7 cellular contexts compared by ENCODE assay signal in genomic region chr1:39104158-39105060, GRCh38.
DNase-seq lines count a peak whose midpoint lies in the region; ATAC-seq, FAIRE-seq and TF ChIP-seq lines count a peak whose summit lies in the region.

No MANE protein-coding gene starts in this region.

- dilution Hi-C loops in endothelial cell of umbilical vein (cut with MboI; ENCODE audit: extremely low pct_ligation_motif_present, low sequenced_read_pairs): no loop called here

- TF ChIP-seq POLR2A in GM12892 (IDR thresholded peaks at IDR 0.05; ENCODE audit: low read depth, low read length) (no peak), endothelial cell of umbilical vein (IDR thresholded peaks at IDR 0.05; ENCODE audit: low read depth, low read length) (no peak)

- no peaks in the 10 kb centered on the region for H3K9me2 ChIP-seq in OCI-LY7 (ENCODE audit: insufficient read depth, low read length)

- BruUV-seq in OCI-LY7 (replicated peaks; lab: Mats Ljungman, UMichigan) (no TSS peak), endothelial cell of umbilical vein (replicated peaks; lab: Mats Ljungman, UMichigan) (no TSS peak)

- no peaks in the 10 kb centered on the region for H3K36me3 ChIP-seq in OCI-LY7 (ENCODE audit: insufficient read depth, low read length)
- H3K36me3 ChIP-seq in endothelial cell of umbilical vein (ENCODE audit: control insufficient read depth in 2 of 2, extremely low read depth in 1 of 2, insufficient read depth in 2 of 2, low read length in 2 of 2): no peaks in the 10 kb centered on the region
- no peaks in the 10 kb centered on the region for H3K36me3 ChIP-seq in muscle layer of colon (ENCODE audit: insufficient read depth, low read length)

- no peak overlapping the region for H3K4me3 Mint-ChIP-seq in stimulated activated effector memory CD8-positive, alpha-beta T cell treated with anti-CD3 and anti-CD28 coated beads, Interleukin-12 subunit alpha, Interleukin-12 subunit beta, amount 100 ng/mL, for 72 hours

- CTCF ChIA-PET in OCI-LY7 (lab: Charles Lee; ENCODE audit: unreplicated experiment) (interaction anchor here (0.6 kb wide), 1 partner anchor 84 kb away, joined by 4 read pairs; no protein-coding TSS in a partner anchor), endothelial cell of umbilical vein (lab: Charles Lee) (interaction anchor here (0.8 to 5.6 kb wide), 8 partner anchors 23 to 154 kb away, joined by 3 to 73 read pairs (median 5); no protein-coding TSS in a partner anchor)

- H3K4me1 ChIP-seq in OCI-LY7 (ENCODE audit: insufficient read depth, low read length, poor library complexity, severe bottlenecking) (peaks cover 33% of the 10 kb centered on the region), endothelial cell of umbilical vein (ENCODE audit: control insufficient read depth, extremely low read depth, insufficient read depth, low read length) (peaks cover 46% of the 10 kb centered on the region), muscle layer of colon (ENCODE audit: insufficient read depth, low read length) (peaks cover 42% of the 10 kb centered on the region)

- H3K9me3 Mint-ChIP-seq in stimulated activated effector memory CD8-positive, alpha-beta T cell treated with anti-CD3 and anti-CD28 coated beads, Interleukin-12 subunit alpha, Interleukin-12 subunit beta, amount 100 ng/mL, for 72 hours: no peaks in the 10 kb centered on the region

- DNase-seq in GM12892 (ENCODE audit: insufficient read length) (no peak), OCI-LY7 (ENCODE audit: low spot score) (no peak), endothelial cell of umbilical vein (ENCODE audit: low read depth, low spot score) (peak; percentile 61), iPS-NIHi11 (ENCODE audit: low spot score) (no peak)
- DNase-seq in stimulated activated effector memory CD8-positive, alpha-beta T cell treated with anti-CD3 and anti-CD28 coated beads, Interleukin-12 subunit alpha, Interleukin-12 subunit beta, amount 100 ng/mL, for 72 hours (ENCODE audit: low spot score in 2 of 2): no peak

- H2AFZ ChIP-seq in OCI-LY7 (ENCODE audit: low read length) (no peak overlapping the region), endothelial cell of umbilical vein (ENCODE audit: low read depth, low read length) (no peak overlapping the region)

- H3K4me1 Mint-ChIP-seq in stimulated activated effector memory CD8-positive, alpha-beta T cell treated with anti-CD3 and anti-CD28 coated beads, Interleukin-12 subunit alpha, Interleukin-12 subunit beta, amount 100 ng/mL, for 72 hours: peaks cover 26% of the 10 kb centered on the region

- no peaks in the 10 kb centered on the region; the same call in 1 of the 2 replicates for H4K20me1 ChIP-seq in OCI-LY7 (ENCODE audit: insufficient read depth, low read length)
- no peaks in the 10 kb centered on the region for H4K20me1 ChIP-seq in endothelial cell of umbilical vein (replicated peaks; ENCODE audit: control insufficient read depth, extremely low read depth, insufficient read depth, low read length)

- no peak overlapping the region for H3K27ac ChIP-seq in OCI-LY7 (ENCODE audit: low read depth, low read length, poor library complexity, severe bottlenecking)
- H3K27ac ChIP-seq in endothelial cell of umbilical vein (ENCODE audit: insufficient read depth, low read depth, low read length): peak overlapping the region; percentile 82
- peak overlapping the region; percentile 75 for H3K27ac ChIP-seq in muscle layer of colon (ENCODE audit: low read depth, low read length)

- no peaks in the 10 kb centered on the region for H3K27me3 ChIP-seq in endothelial cell of umbilical vein (ENCODE audit: control insufficient read depth in 2 of 2, insufficient read depth in 2 of 2, low read length in 2 of 2)
- H3K27me3 ChIP-seq in muscle layer of colon (ENCODE audit: control insufficient read depth in 1 of 2, insufficient read depth in 2 of 2, low read length in 2 of 2): no peaks in the 10 kb centered on the region

- no peak for ATAC-seq in GM18498 (IDR thresholded peaks at IDR 0.05; ENCODE audit: unreplicated experiment)
- no peak for ATAC-seq in stimulated activated effector memory CD8-positive, alpha-beta T cell treated with anti-CD3 and anti-CD28 coated beads, Interleukin-12 subunit alpha, Interleukin-12 subunit beta, amount 100 ng/mL, for 72 hours

- H3K4me3 ChIP-seq in OCI-LY7 (ENCODE audit: low read depth, low read length, poor library complexity, severe bottlenecking) (no peak overlapping the region), endothelial cell of umbilical vein (replicated peaks in 1 of 3; ENCODE audit: insufficient read depth in 1 of 3, low read depth in 1 of 3, low read length in 3 of 3) (peak overlapping the region; percentile 1 to 79 (median 77)), muscle layer of colon (ENCODE audit: low read depth in 1 of 2, low read length in 2 of 2) (peak overlapping the region; percentile 48 to 62)

- peak overlapping the region; percentile 47; the same call in 1 of the 2 replicates for H3K4me2 ChIP-seq in OCI-LY7 (ENCODE audit: low read length)
- H3K4me2 ChIP-seq in endothelial cell of umbilical vein (ENCODE audit: insufficient read depth, low read length): peak overlapping the region; percentile 85

- H3K9me3 ChIP-seq in OCI-LY7 (ENCODE audit: low read length): no peaks in the 10 kb centered on the region
- H3K9me3 ChIP-seq in endothelial cell of umbilical vein (replicated peaks; ENCODE audit: control insufficient read depth, insufficient read depth, low read length): no peaks in the 10 kb centered on the region
- no peaks in the 10 kb centered on the region for H3K9me3 ChIP-seq in muscle layer of colon (ENCODE audit: low read length)

- no peak overlapping the region for H3K27ac Mint-ChIP-seq in stimulated activated effector memory CD8-positive, alpha-beta T cell treated with anti-CD3 and anti-CD28 coated beads, Interleukin-12 subunit alpha, Interleukin-12 subunit beta, amount 100 ng/mL, for 72 hours

- intact Hi-C loops in OCI-LY7 (cut with micrococcal nuclease; ENCODE audit: unreplicated experiment): no loop called here
- intact Hi-C loops in endothelial cell of umbilical vein (cut with micrococcal nuclease): loop anchor here (1.0 to 5.0 kb wide), 2 partner anchors 29 to 293 kb away; no protein-coding TSS in a partner anchor

- H3K9me1 ChIP-seq in endothelial cell of umbilical vein (replicated peaks; ENCODE audit: control insufficient read depth, extremely low read depth, insufficient read depth, low read length): no peaks in the 10 kb centered on the region

- H3K79me2 ChIP-seq in OCI-LY7 (ENCODE audit: insufficient read depth, low read depth, low read length) (no peaks in the 10 kb centered on the region), endothelial cell of umbilical vein (ENCODE audit: control insufficient read depth, insufficient read depth, low read length) (peaks cover 59% of the 10 kb centered on the region)

- peak; percentile 51 for FAIRE-seq in GM12892 (lab: Jason Lieb, UNC)
- FAIRE-seq in endothelial cell of umbilical vein (lab: Jason Lieb, UNC): peak; percentile 91

- H3K9ac ChIP-seq in endothelial cell of umbilical vein (replicated peaks; ENCODE audit: extremely low read depth, insufficient read depth, low read length): peak overlapping the region; percentile 81
- H3K9ac ChIP-seq in muscle layer of colon (ENCODE audit: low read length): peak overlapping the region; percentile 66

- TF ChIP-seq CTCF in OCI-LY7 (conservative IDR thresholded peaks at IDR 0.05; ENCODE audit: low read length): no peak
- TF ChIP-seq CTCF in endothelial cell of umbilical vein (IDR thresholded peaks at IDR 0.05; ENCODE audit: extremely low read depth in 1 of 2, insufficient read depth in 1 of 2, low read depth in 1 of 2, low read length in 2 of 2): no peak

- no peaks in the 10 kb centered on the region for H3K36me3 Mint-ChIP-seq in stimulated activated effector memory CD8-positive, alpha-beta T cell treated with anti-CD3 and anti-CD28 coated beads, Interleukin-12 subunit alpha, Interleukin-12 subunit beta, amount 100 ng/mL, for 72 hours

- POLR2A ChIA-PET in OCI-LY7 (lab: Charles Lee) (interaction anchor here (0.7 kb wide), 1 partner anchor 38 kb away, joined by 3 read pairs; no protein-coding TSS in a partner anchor), endothelial cell of umbilical vein (lab: Charles Lee) (no interaction called here)

TF ChIP-seq in endothelial cell of umbilical vein, 7 proteins besides CTCF, POLR2A, EP300 and RAD21:
- TF ChIP-seq JUN (IDR thresholded peaks at IDR 0.05; ENCODE audit: borderline replicate concordance, insufficient read depth, insufficient read length, low read depth) (no peak), EZH2 (IDR thresholded peaks at IDR 0.05; ENCODE audit: borderline replicate concordance, low read depth, low read length, severe bottlenecking) (no peak), MAX (IDR thresholded peaks at IDR 0.05; ENCODE audit: insufficient read depth, insufficient read length) (no peak), GATA2 (IDR thresholded peaks at IDR 0.05; ENCODE audit: insufficient read depth, insufficient read length, low read depth, low read length) (no peak), FOS (IDR thresholded peaks at IDR 0.05; ENCODE audit: borderline replicate concordance, insufficient read depth, low read length) (no peak), MYC (IDR thresholded peaks at IDR 0.05; ENCODE audit: low read depth, low read length) (no peak), POLR2AphosphoS5 (IDR thresholded peaks at IDR 0.05; ENCODE audit: insufficient read depth, low read depth, low read length) (no peak)
